18 cellular contexts compared by ENCODE assay signal in the genomic region with DNA sequence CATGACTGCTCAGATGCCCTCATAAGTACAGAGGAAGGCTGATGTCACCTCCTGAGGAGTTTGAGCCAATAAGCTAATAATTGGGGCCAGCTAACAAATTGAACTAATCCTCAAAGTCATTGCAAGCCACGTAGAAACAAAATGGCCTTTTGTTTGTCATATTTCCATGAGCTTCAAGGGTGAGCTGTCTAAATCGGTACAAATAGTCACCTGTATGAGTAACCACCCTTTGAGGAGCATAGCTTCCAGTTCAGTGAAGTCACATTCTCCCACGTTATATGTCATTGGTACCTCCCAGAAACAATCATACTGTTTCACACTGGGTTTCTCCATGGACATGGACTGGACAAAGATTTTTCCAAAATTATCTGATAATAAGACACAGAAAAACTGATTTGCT. TPM values are rescaled to one million over a fixed set of nuclear protein-coding genes. Genes with fewer than 3 reads are reported as not detected.
A peak's percentile ranks its signal among the peaks of the same experiment; 100 is the strongest.
DNase-seq lines count a peak whose midpoint lies in the region; ATAC-seq and TF ChIP-seq lines count a peak whose summit lies in the region.
"Had no signal": no experiment of that assay in that cellular context is flagged by ENCODE, and none has a peak within 500 bp of the region (broad histone marks: within the 10 kb centered on the region; RNA-seq: fewer than 3 reads in every experiment).

No MANE protein-coding gene starts in this region.

- TF ChIP-seq CTCF in PC-3 (conservative IDR thresholded peaks at IDR 0.05; ENCODE audit: low read depth, low read length), result no peak
- TF ChIP-seq CTCF in epithelial cell of esophagus (IDR thresholded peaks at IDR 0.05; ENCODE audit: insufficient read depth, low read depth, low read length, missing control alignments), result no peak

- CTCF ChIA-PET in activated CD8-positive, alpha-beta memory T cell treated with anti-CD3 and anti-CD28 coated beads, Interleukin-2, amount 10 ng/mL, durations not matched to agents 7 days and 5 days (lab: Charles Lee), result interaction anchor here (0.9 to 11.6 kb wide), 17 partner anchors 10 to 314 kb away, joined by 3 to 129 read pairs (median 4); no protein-coding TSS in a partner anchor
- CTCF ChIA-PET in PC-3 (lab: Charles Lee), result interaction anchor here (1.0 to 1.9 kb wide), 4 partner anchors 63 to 187 kb away, joined by 3 to 17 read pairs (median 8); no protein-coding TSS in a partner anchor

- peaks cover 23% of the 10 kb centered on the region for H3K27me3 ChIP-seq in PC-3 (ENCODE audit: low read length)

- no peak overlapping the region for H3K4me3 Mint-ChIP-seq in activated CD8-positive, alpha-beta memory T cell treated with anti-CD3 and anti-CD28 coated beads, Interleukin-2, amount 10 ng/mL, durations not matched to agents 7 days and 5 days
- H3K4me3 Mint-ChIP-seq in stimulated activated memory B cell treated with anti-CD40 and anti-IgM and Interleukin-4, amounts not matched to agents 10 μg/mL and 1 μg/mL and 100 μg/mL, for 72 hours, result no peak overlapping the region
- H3K4me3 Mint-ChIP-seq: CD4-positive, CD25-positive, alpha-beta regulatory T cell; H9 had no signal

- H3F3A ChIP-seq in PC-3 (ENCODE audit: low read length, unreplicated experiment), result no peaks in the 10 kb centered on the region

- H3K4me3 ChIP-seq in PC-3 (ENCODE audit: low read length) (no peak overlapping the region), epithelial cell of esophagus (ENCODE audit: low read length) (no peak overlapping the region)
- H3K4me3 ChIP-seq: PC-9 had no signal

- H3K4me1 Mint-ChIP-seq in activated CD8-positive, alpha-beta memory T cell treated with anti-CD3 and anti-CD28 coated beads, Interleukin-2, amount 10 ng/mL, durations not matched to agents 7 days and 5 days, result no peaks in the 10 kb centered on the region
- peaks cover 27% of the 10 kb centered on the region for H3K4me1 Mint-ChIP-seq in stimulated activated memory B cell treated with anti-CD40 and anti-IgM and Interleukin-4, amounts not matched to agents 10 μg/mL and 1 μg/mL and 100 μg/mL, for 72 hours

- H3K27ac ChIP-seq in PC-3 (ENCODE audit: low read length), result no peak overlapping the region
- H3K27ac ChIP-seq: PC-9 had no signal

- H3K79me2 ChIP-seq in PC-3 (ENCODE audit: low read length), result no peaks in the 10 kb centered on the region

- intact Hi-C loops in PC-3 (cut with micrococcal nuclease), result loop anchor here (1.0 kb wide), 4 partner anchors 75 to 314 kb away; no protein-coding TSS in a partner anchor

- H3K27ac Mint-ChIP-seq in activated CD8-positive, alpha-beta memory T cell treated with anti-CD3 and anti-CD28 coated beads, Interleukin-2, amount 10 ng/mL, durations not matched to agents 7 days and 5 days, result no peak overlapping the region
- H3K27ac Mint-ChIP-seq in stimulated activated memory B cell treated with anti-CD40 and anti-IgM and Interleukin-4, amounts not matched to agents 10 μg/mL and 1 μg/mL and 100 μg/mL, for 72 hours, result peak overlapping the region; percentile 26
- H3K27ac Mint-ChIP-seq: CD4-positive, CD25-positive, alpha-beta regulatory T cell; H9 had no signal

- H3K36me3 ChIP-seq in PC-3 (ENCODE audit: low read depth, low read length), result no peaks in the 10 kb centered on the region

- no peaks in the 10 kb centered on the region for H3K9me3 Mint-ChIP-seq in activated CD8-positive, alpha-beta memory T cell treated with anti-CD3 and anti-CD28 coated beads, Interleukin-2, amount 10 ng/mL, durations not matched to agents 7 days and 5 days (ENCODE audit: low read depth)
- H3K9me3 Mint-ChIP-seq in stimulated activated memory B cell treated with anti-CD40 and anti-IgM and Interleukin-4, amounts not matched to agents 10 μg/mL and 1 μg/mL and 100 μg/mL, for 72 hours, result no peaks in the 10 kb centered on the region
- H3K9me3 Mint-ChIP-seq: CD4-positive, CD25-positive, alpha-beta regulatory T cell; H9 had no signal

- no peak overlapping the region for H3K9ac ChIP-seq in PC-3 (ENCODE audit: low read length)

- DNase-seq in activated CD8-positive, alpha-beta memory T cell treated with anti-CD3 and anti-CD28 coated beads, Interleukin-2, amount 10 ng/mL, durations not matched to agents 7 days and 5 days, result peak; percentile 12
- DNase-seq in activated CD8-positive, alpha-beta memory T cell treated with anti-CD3 and anti-CD28 coated beads for 24 hours, result no peak
- DNase-seq in PC-3, result peak; percentile 38
- DNase-seq in epithelial cell of esophagus (ENCODE audit: low read depth), result peak; percentile 67
- DNase-seq in stimulated activated naive CD4-positive, alpha-beta T cell (lab: John Stamatoyannopoulos, UW), result no peak
- no peak for DNase-seq in stimulated activated naive CD8-positive, alpha-beta T cell treated with anti-CD3 and anti-CD28 coated beads, Interleukin-15, Interleukin-2, amounts not matched to agents 100 U/mL and 50 U/mL, for 24 hours
- DNase-seq: 8988T, Caco-2, GDM1, H9, NCI-H1105 treated with DMSO at 0.1 percent for 48 hours, NCI-H1694, NCI-H774, PC-9 had no signal

- no peaks in the 10 kb centered on the region for H4K20me1 ChIP-seq in PC-3 (ENCODE audit: low read length)

- no peaks in the 10 kb centered on the region for H3K9me3 ChIP-seq in PC-3 (ENCODE audit: low read length)
- H3K9me3 ChIP-seq: Caco-2 had no signal

- H3K36me3 Mint-ChIP-seq in activated CD8-positive, alpha-beta memory T cell treated with anti-CD3 and anti-CD28 coated beads, Interleukin-2, amount 10 ng/mL, durations not matched to agents 7 days and 5 days, result no peaks in the 10 kb centered on the region
- peaks cover 6% of the 10 kb centered on the region for H3K36me3 Mint-ChIP-seq in stimulated activated memory B cell treated with anti-CD40 and anti-IgM and Interleukin-4, amounts not matched to agents 10 μg/mL and 1 μg/mL and 100 μg/mL, for 72 hours
- H3K36me3 Mint-ChIP-seq: CD4-positive, CD25-positive, alpha-beta regulatory T cell had no signal

- H3K4me1 ChIP-seq in PC-3 (ENCODE audit: insufficient read depth, low read length), result no peaks in the 10 kb centered on the region
- H3K4me1 ChIP-seq: Caco-2 had no signal

- H3K4me2 ChIP-seq in PC-3 (ENCODE audit: low read length), result no peak overlapping the region
- H3K4me2 ChIP-seq: PC-9 had no signal

- POLR2A ChIA-PET in PC-3 (lab: Charles Lee; ENCODE audit: unreplicated experiment), result no interaction called here

- no peak for ATAC-seq in activated CD8-positive, alpha-beta memory T cell treated with anti-CD3 and anti-CD28 coated beads, Interleukin-2, amount 10 ng/mL, durations not matched to agents 7 days and 5 days
- ATAC-seq in PC-3 (no peak), HG02870 (IDR thresholded peaks at IDR 0.05; ENCODE audit: unreplicated experiment) (no peak)
- ATAC-seq in stimulated activated memory B cell treated with anti-CD40 and anti-IgM and Interleukin-4, amounts not matched to agents 10 μg/mL and 1 μg/mL and 100 μg/mL, for 72 hours, result no peak
- no peak for ATAC-seq in stimulated activated naive CD8-positive, alpha-beta T cell treated with anti-CD3 and anti-CD28 coated beads, Interleukin-15, Interleukin-2, amounts not matched to agents 100 U/mL and 50 U/mL, for 24 hours

- no peaks in the 10 kb centered on the region for H3K9me2 ChIP-seq in PC-3 (replicated peaks; ENCODE audit: low read length)

- no TSS peak for BruUV-seq in PC-3 (replicated peaks; lab: Mats Ljungman, UMichigan)

- H3K27me3 Mint-ChIP-seq in activated CD8-positive, alpha-beta memory T cell treated with anti-CD3 and anti-CD28 coated beads, Interleukin-2, amount 10 ng/mL, durations not matched to agents 7 days and 5 days, result peaks cover 24% of the 10 kb centered on the region
- H3K27me3 Mint-ChIP-seq in stimulated activated memory B cell treated with anti-CD40 and anti-IgM and Interleukin-4, amounts not matched to agents 10 μg/mL and 1 μg/mL and 100 μg/mL, for 72 hours, result no peaks in the 10 kb centered on the region

- H2AFZ ChIP-seq in PC-3 (ENCODE audit: low read length), result no peak overlapping the region
- H2AFZ ChIP-seq: PC-9 had no signal

RNA-seq across cellular contexts. Expression of gene AVPR1B, which starts 11.6 kb away (rescaled TPM):
- not detected for total RNA-seq in activated CD8-positive, alpha-beta memory T cell treated with anti-CD3 and anti-CD28 coated beads, Interleukin-2, amount 10 ng/mL, durations not matched to agents 7 days and 5 days
- 0.22 TPM in 1 of 2 replicates, not detected in the other for total RNA-seq in PC-3 (2014; rRNA removed)
- total RNA-seq: Caco-2; CD4-positive, CD25-positive, alpha-beta regulatory T cell; Daoy; H9; PC-9 had no signal

RNA-seq across cellular contexts. Expression of gene RHEX, which starts 52.6 kb away (rescaled TPM):
- total RNA-seq in activated CD8-positive, alpha-beta memory T cell treated with anti-CD3 and anti-CD28 coated beads, Interleukin-2, amount 10 ng/mL, durations not matched to agents 7 days and 5 days, result not detected
- not detected in 2 replicates for total RNA-seq in PC-3 (2014; rRNA removed)
- total RNA-seq: Caco-2; CD4-positive, CD25-positive, alpha-beta regulatory T cell; Daoy; H9; PC-9 had no signal

Comparison
In these comparisons a context has a peak if more than half of its experiments do, and no peak if none do; other contexts are left out.
1. DNase-seq: peak in activated CD8-positive, alpha-beta memory T cell treated with anti-CD3 and anti-CD28 coated beads, Interleukin-2, amount 10 ng/mL, durations not matched to agents 7 days and 5 days (single experiment), PC-3 (single experiment) and epithelial cell of esophagus (single experiment); none in activated CD8-positive, alpha-beta memory T cell treated with anti-CD3 and anti-CD28 coated beads for 24 hours (single experiment), stimulated activated naive CD4-positive, alpha-beta T cell (0 of 6) and stimulated activated naive CD8-positive, alpha-beta T cell treated with anti-CD3 and anti-CD28 coated beads, Interleukin-15, Interleukin-2, amounts not matched to agents 100 U/mL and 50 U/mL, for 24 hours (single experiment).